In genomic region chr2:60553496-60553991, GRCh38 we compare ENCODE assay signal across 8 cellular contexts. TPM values are rescaled to one million over a fixed set of nuclear protein-coding genes. Genes with fewer than 3 reads are reported as not detected.
DNase-seq lines count a peak whose midpoint lies in the region; ATAC-seq and TF ChIP-seq lines count a peak whose summit lies in the region.

BCL11A (minus strand) TSS chr2:60553654; CDS start chr2:60553270, 384 bp downstream.

- CTCF ChIA-PET in activated CD4-positive, alpha-beta memory T cell treated with anti-CD3 and anti-CD28 coated beads, Interleukin-2, amount 10 ng/mL, durations not matched to agents 7 days and 5 days (lab: Charles Lee): no interaction called here

- no peak for TF ChIP-seq CTCF in osteoblast (IDR thresholded peaks at IDR 0.05; ENCODE audit: extremely low read depth, low read depth, low read length)

- POLR2A ChIA-PET in activated CD4-positive, alpha-beta memory T cell treated with anti-CD3 and anti-CD28 coated beads, Interleukin-2, amount 10 ng/mL, durations not matched to agents 7 days and 5 days (lab: Charles Lee): no interaction called here

- no peak within 1 kb of the TSS for H3K27ac Mint-ChIP-seq in activated CD4-positive, alpha-beta memory T cell treated with anti-CD3 and anti-CD28 coated beads, Interleukin-2, amount 10 ng/mL, durations not matched to agents 7 days and 5 days

- no peak within 1 kb of the TSS for H3K27ac ChIP-seq in osteoblast (ENCODE audit: low read depth, low read length)

- H3K9me3 ChIP-seq in osteoblast (ENCODE audit: low read depth, low read length): no peaks in the 10 kb centered on the region

- peaks cover 2% of the 10 kb centered on the region for H3K36me3 Mint-ChIP-seq in activated CD4-positive, alpha-beta memory T cell treated with anti-CD3 and anti-CD28 coated beads, Interleukin-2, amount 10 ng/mL, durations not matched to agents 7 days and 5 days (ENCODE audit: low read depth)

- peak within 1 kb of the TSS; percentile 73 for H3K4me3 Mint-ChIP-seq in activated CD4-positive, alpha-beta memory T cell treated with anti-CD3 and anti-CD28 coated beads, Interleukin-2, amount 10 ng/mL, durations not matched to agents 7 days and 5 days

- H3K27me3 Mint-ChIP-seq in activated CD4-positive, alpha-beta memory T cell treated with anti-CD3 and anti-CD28 coated beads, Interleukin-2, amount 10 ng/mL, durations not matched to agents 7 days and 5 days: peaks cover 77% of the 10 kb centered on the region

- H3K36me3 ChIP-seq in osteoblast (ENCODE audit: insufficient read depth, low read length): no peaks in the 10 kb centered on the region

- peak within 1 kb of the TSS; percentile 92 for H3K4me2 ChIP-seq in osteoblast (ENCODE audit: insufficient read depth, low read length)

- peaks cover 42% of the 10 kb centered on the region for H3K4me1 Mint-ChIP-seq in activated CD4-positive, alpha-beta memory T cell treated with anti-CD3 and anti-CD28 coated beads, Interleukin-2, amount 10 ng/mL, durations not matched to agents 7 days and 5 days

- H3K4me1 ChIP-seq in osteoblast (ENCODE audit: insufficient read depth, low read length): peaks cover 5% of the 10 kb centered on the region

- no peaks in the 10 kb centered on the region for H4K20me1 ChIP-seq in osteoblast (ENCODE audit: insufficient read depth, low read length)

- H3K79me2 ChIP-seq in osteoblast (ENCODE audit: insufficient read depth, low read length): no peaks in the 10 kb centered on the region

- peaks cover 76% of the 10 kb centered on the region for H3K27me3 ChIP-seq in osteoblast (ENCODE audit: insufficient read depth, low read length)

- peak within 1 kb of the TSS; percentile 75 for H2AFZ ChIP-seq in osteoblast (ENCODE audit: low read length)

- H3K4me3 ChIP-seq in osteoblast (ENCODE audit: insufficient read depth, low read length): peak within 1 kb of the TSS; percentile 73

- no peaks in the 10 kb centered on the region for H3K9me3 Mint-ChIP-seq in activated CD4-positive, alpha-beta memory T cell treated with anti-CD3 and anti-CD28 coated beads, Interleukin-2, amount 10 ng/mL, durations not matched to agents 7 days and 5 days

- peak; percentile 83 for DNase-seq in CMK (ENCODE audit: low read depth)
- peak; percentile 90 for DNase-seq in H4 (ENCODE audit: low spot score)
- peak; percentile 95 for DNase-seq in NCI-H2227 treated with DMSO at 0.1 percent for 48 hours (lab: John Stamatoyannopoulos, UW)
- DNase-seq in activated CD4-positive, alpha-beta memory T cell treated with anti-CD3 and anti-CD28 coated beads, Interleukin-2, amount 10 ng/mL, durations not matched to agents 7 days and 5 days: no peak
- peak; percentile 46 for DNase-seq in globus pallidus (ENCODE audit: low spot score)
- DNase-seq in osteoblast (ENCODE audit: insufficient read length, low spot score, missing footprints): peak; percentile 88
- DNase-seq in foreskin melanocyte: no peak

- ATAC-seq in HG02884 (IDR thresholded peaks at IDR 0.05; ENCODE audit: unreplicated experiment): no peak

RNA-seq across cellular contexts. Expression of gene BCL11A, which starts in this region (rescaled TPM):
- total RNA-seq in H4 (2014; rRNA removed; shearing (Covaris generic)): 1.1 and 1.3 TPM in 2 replicates
- not detected for total RNA-seq in activated CD4-positive, alpha-beta memory T cell treated with anti-CD3 and anti-CD28 coated beads, Interleukin-2, amount 10 ng/mL, durations not matched to agents 7 days and 5 days
- total RNA-seq in osteoblast: 0.29 and 1.4 TPM in 2 replicates

Comparison
In these comparisons a context has a peak if more than half of its experiments do, and no peak if none do; other contexts are left out.
1. DNase-seq: peak in CMK (single experiment), H4 (single experiment), NCI-H2227 treated with DMSO at 0.1 percent for 48 hours (single experiment), globus pallidus (single experiment) and osteoblast (single experiment); none in activated CD4-positive, alpha-beta memory T cell treated with anti-CD3 and anti-CD28 coated beads, Interleukin-2, amount 10 ng/mL, durations not matched to agents 7 days and 5 days (single experiment) and foreskin melanocyte (single experiment).